In the genomic region with DNA sequence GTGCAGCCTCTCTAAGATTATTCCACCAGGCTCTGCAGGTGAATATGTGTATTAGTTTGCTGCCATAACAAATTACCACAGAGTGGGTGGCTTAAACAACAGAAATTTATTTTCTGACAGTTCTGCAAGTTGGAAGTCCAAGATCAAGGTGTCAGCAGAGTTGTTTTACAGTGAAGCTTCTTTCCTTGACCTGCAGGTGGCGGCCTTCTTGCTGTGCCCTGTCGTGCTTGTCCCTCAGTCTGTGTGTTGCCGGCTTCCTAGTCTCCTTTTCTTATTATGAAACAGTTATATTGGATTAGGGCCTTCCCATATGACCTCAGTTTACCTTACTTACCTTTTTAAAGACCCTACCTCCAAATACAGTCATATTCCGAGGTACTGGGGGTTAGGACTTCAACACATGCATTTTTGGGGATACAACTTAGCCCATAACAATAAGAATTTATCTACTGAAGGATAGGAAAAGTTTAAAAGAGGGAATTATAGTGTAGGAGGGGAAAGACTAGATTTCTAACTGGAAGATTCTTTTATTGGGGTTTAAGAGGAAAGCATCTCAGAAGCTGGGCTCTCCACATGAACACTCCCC, we compare ENCODE assay signal across 8 cellular contexts.
A peak's percentile ranks its signal among the peaks of the same experiment; 100 is the strongest.
DNase-seq lines count a peak whose midpoint lies in the region; ATAC-seq and TF ChIP-seq lines count a peak whose summit lies in the region.

No MANE protein-coding gene starts in this region.

- H3K9me3 ChIP-seq in upper lobe of right lung, result no peaks in the 10 kb centered on the region

- peak; percentile 62 for DNase-seq in Daoy (ENCODE audit: low read depth)
- peak; percentile 18 for DNase-seq in T follicular helper cell (ENCODE audit: low read depth)
- peak; percentile 35 for DNase-seq in astrocyte of the hippocampus (ENCODE audit: low read depth, low spot score)
- peak; percentile 23 for DNase-seq in mucosa of gallbladder (ENCODE audit: low spot score)
- no peak for DNase-seq in upper lobe of right lung
- no peak for DNase-seq in amniotic stem cell (lab: John Stamatoyannopoulos, UW)

- peak; percentile 64 for TF ChIP-seq CTCF in upper lobe of right lung (IDR thresholded peaks at IDR 0.05)

- no peaks in the 10 kb centered on the region for H3K4me1 ChIP-seq in upper lobe of right lung

- H3K27ac ChIP-seq in upper lobe of right lung, result no peak overlapping the region

- H3K27me3 ChIP-seq in upper lobe of right lung, result no peaks in the 10 kb centered on the region

- intact Hi-C loops in upper lobe of right lung (cut with DNase I), result loop anchor here (10.0 kb wide), 1 partner anchor 679 kb away; no protein-coding TSS in a partner anchor

- H3K36me3 ChIP-seq in upper lobe of right lung, result no peaks in the 10 kb centered on the region

- peak; percentile 76 for ATAC-seq in GM19438 (IDR thresholded peaks at IDR 0.05; ENCODE audit: low read depth, unreplicated experiment)
- peak; percentile 63 for ATAC-seq in HG03571 (IDR thresholded peaks at IDR 0.05; ENCODE audit: unreplicated experiment)
- peak; percentile 82 for ATAC-seq in upper lobe of right lung

- no peak overlapping the region for H3K4me3 ChIP-seq in upper lobe of right lung

Comparison
In these comparisons a context has a peak if more than half of its experiments do, and no peak if none do; other contexts are left out.
1. DNase-seq: peak in Daoy (single experiment), T follicular helper cell (single experiment), astrocyte of the hippocampus (single experiment) and mucosa of gallbladder (single experiment); none in upper lobe of right lung (single experiment) and amniotic stem cell (single experiment).
2. Peak in every context shown above with its lines, with median percentiles within 50 percentile points of each other: ATAC-seq.